Comparison of ENCODE assay signal across 2 cellular contexts in genomic region chr17:7241047-7241733, GRCh38.
TF ChIP-seq lines count a peak whose summit lies in the region.

No MANE protein-coding gene starts in this region.

TF ChIP-seq in SK-N-SH, 30 proteins besides CTCF, POLR2A, EP300 and RAD21 (continued from another document):
- TF ChIP-seq GATA2 (CRISPR knock-in tag; IDR thresholded peaks at IDR 0.05) (no peak), POLR2AphosphoS5 (IDR thresholded peaks at IDR 0.05; ENCODE audit: low read depth, low read length) (no peak), ZBTB33 (IDR thresholded peaks at IDR 0.05; ENCODE audit: borderline replicate concordance, low read depth) (no peak), TCF12 (IDR thresholded peaks at IDR 0.05) (no peak), FOXJ3 (CRISPR knock-in tag; IDR thresholded peaks at IDR 0.05) (no peak), GABPA (IDR thresholded peaks at IDR 0.05; ENCODE audit: low read depth) (no peak), IRF3 (IDR thresholded peaks at IDR 0.05; ENCODE audit: low read depth, low read length) (no peak)

TF ChIP-seq in SK-N-SH treated with all-trans-retinoic acid at 6 μM for 48 hours, 23 proteins besides CTCF, POLR2A, EP300 and RAD21 (continued from another document):
- TF ChIP-seq ZFP3 (CRISPR knock-in tag; IDR thresholded peaks at IDR 0.05) (no peak), POU6F1 (CRISPR knock-in tag; IDR thresholded peaks at IDR 0.05; ENCODE audit: borderline replicate concordance, low read depth) (no peak), ZFP30 (CRISPR knock-in tag; IDR thresholded peaks at IDR 0.05) (no peak), GLIS3 (CRISPR knock-in tag; IDR thresholded peaks at IDR 0.05) (no peak), BACH2 (CRISPR knock-in tag; IDR thresholded peaks at IDR 0.05; ENCODE audit: borderline replicate concordance) (no peak), SNAI2 (CRISPR knock-in tag; IDR thresholded peaks at IDR 0.05) (no peak), TSHZ2 (CRISPR knock-in tag; IDR thresholded peaks at IDR 0.05) (no peak), TCF4 (CRISPR knock-in tag; IDR thresholded peaks at IDR 0.05; ENCODE audit: borderline replicate concordance) (no peak), CSRNP3 (CRISPR knock-in tag; IDR thresholded peaks at IDR 0.05) (no peak), ISL1 (CRISPR knock-in tag; IDR thresholded peaks at IDR 0.05) (no peak), ZNF8 (CRISPR knock-in tag; IDR thresholded peaks at IDR 0.05) (no peak), OSR1 (CRISPR knock-in tag; IDR thresholded peaks at IDR 0.05) (no peak), TOX (CRISPR knock-in tag; IDR thresholded peaks at IDR 0.05; ENCODE audit: borderline replicate concordance) (no peak), CREB5 (CRISPR knock-in tag; IDR thresholded peaks at IDR 0.05; ENCODE audit: low read depth) (no peak), ARNTL (CRISPR knock-in tag; IDR thresholded peaks at IDR 0.05; ENCODE audit: borderline replicate concordance, low read depth) (no peak)
TF ChIP-seq in SK-N-SH treated with all-trans-retinoic acid at 6 μM for 48 hours: peak in this region for 0.
